ENCODE assay signal across 10 cellular contexts in genomic region chr17:20555135-20556010, GRCh38. TPM values are rescaled to one million over a fixed set of nuclear protein-coding genes. Genes with fewer than 3 reads are reported as not detected.
DNase-seq lines count a peak whose midpoint lies in the region; ATAC-seq, FAIRE-seq and TF ChIP-seq lines count a peak whose summit lies in the region.
"Not testable (repeated sequence)": the region's sequence is repeated elsewhere in the genome, so short reads cannot be mapped to it uniquely, and the experiment has no call there.
"Had no signal": no experiment of that assay in that cellular context is flagged by ENCODE, and none has a peak within 500 bp of the region (broad histone marks: within the 10 kb centered on the region; RNA-seq: fewer than 3 reads in every experiment).

No MANE protein-coding gene starts in this region.

- H3K27ac Mint-ChIP-seq in activated CD8-positive, alpha-beta T cell treated with anti-CD3 and anti-CD28 coated beads, Interleukin-2, amount 10 ng/mL, durations not matched to agents 7 days and 5 days: not testable (repeated sequence)

- H4K20me1 ChIP-seq in osteoblast (ENCODE audit: insufficient read depth, low read length): not testable (repeated sequence)

- not testable (repeated sequence) for H3K79me2 ChIP-seq in osteoblast (ENCODE audit: insufficient read depth, low read length)

- not testable (repeated sequence) for H3K4me1 Mint-ChIP-seq in activated CD8-positive, alpha-beta T cell treated with anti-CD3 and anti-CD28 coated beads, Interleukin-2, amount 10 ng/mL, durations not matched to agents 7 days and 5 days (ENCODE audit: low read depth)

- H3K27me3 Mint-ChIP-seq in activated CD8-positive, alpha-beta T cell treated with anti-CD3 and anti-CD28 coated beads, Interleukin-2, amount 10 ng/mL, durations not matched to agents 7 days and 5 days (ENCODE audit: low read depth): not testable (repeated sequence)

- H3K36me3 ChIP-seq in RWPE2 (ENCODE audit: low read depth); bronchial epithelial cell (ENCODE audit: control insufficient read depth, insufficient read depth, low read length); lower lobe of right lung; osteoblast (ENCODE audit: insufficient read depth, low read length); upper lobe of right lung: not testable (repeated sequence)

- H3K36me3 Mint-ChIP-seq in activated CD8-positive, alpha-beta T cell treated with anti-CD3 and anti-CD28 coated beads, Interleukin-2, amount 10 ng/mL, durations not matched to agents 7 days and 5 days (ENCODE audit: low read depth): not testable (repeated sequence)

- peak; percentile 66 for FAIRE-seq in bronchial epithelial cell (lab: Jason Lieb, UNC)

- H3K9me3 Mint-ChIP-seq in activated CD8-positive, alpha-beta T cell treated with anti-CD3 and anti-CD28 coated beads, Interleukin-2, amount 10 ng/mL, durations not matched to agents 7 days and 5 days (ENCODE audit: insufficient read depth): not testable (repeated sequence)

- intact Hi-C loops in Right ventricle myocardium superior (cut with DNase I); lower lobe of right lung (cut with DNase I); upper lobe of right lung (cut with DNase I): not testable (repeated sequence)

- not testable (repeated sequence) for H3K4me2 ChIP-seq in osteoblast (ENCODE audit: insufficient read depth, low read length)

- H3K27ac ChIP-seq in RWPE2 (ENCODE audit: poor library complexity, severe bottlenecking); lower lobe of right lung; osteoblast (ENCODE audit: low read depth, low read length); upper lobe of right lung: not testable (repeated sequence)

- not testable (repeated sequence) for H3K4me3 Mint-ChIP-seq in activated CD8-positive, alpha-beta T cell treated with anti-CD3 and anti-CD28 coated beads, Interleukin-2, amount 10 ng/mL, durations not matched to agents 7 days and 5 days

- not testable (repeated sequence) for H3K4me3 ChIP-seq in RWPE2 (ENCODE audit: severe bottlenecking); bronchial epithelial cell (ENCODE audit: low read depth, low read length); lower lobe of right lung; osteoblast (ENCODE audit: insufficient read depth, low read length); upper lobe of right lung

- POLR2A ChIA-PET in activated CD8-positive, alpha-beta T cell treated with anti-CD3 and anti-CD28 coated beads, Interleukin-2, amount 10 ng/mL, durations not matched to agents 7 days and 5 days (lab: Charles Lee): not testable (repeated sequence)

- H2AFZ ChIP-seq in osteoblast (ENCODE audit: low read length): not testable (repeated sequence)

- not testable (repeated sequence) for TF ChIP-seq CTCF in RWPE2 (IDR thresholded peaks at IDR 0.05; ENCODE audit: poor library complexity, severe bottlenecking); bronchial epithelial cell (IDR thresholded peaks at IDR 0.05; ENCODE audit: insufficient read depth, low read length, severe bottlenecking); lower lobe of right lung (IDR thresholded peaks at IDR 0.05); osteoblast (IDR thresholded peaks at IDR 0.05; ENCODE audit: extremely low read depth, low read depth, low read length); upper lobe of right lung (IDR thresholded peaks at IDR 0.05)

- not testable (repeated sequence) for H3K9me3 ChIP-seq in RWPE2 (ENCODE audit: severe bottlenecking); lower lobe of right lung; osteoblast (ENCODE audit: low read depth, low read length); upper lobe of right lung

- ATAC-seq in RWPE2 (ENCODE audit: low read depth): peak; percentile 12; the same call in 1 of the 3 replicates
- ATAC-seq in activated CD8-positive, alpha-beta T cell treated with anti-CD3 and anti-CD28 coated beads, Interleukin-2, amount 10 ng/mL, durations not matched to agents 7 days and 5 days: peak; percentile 51
- peak; percentile 61 for ATAC-seq in Right ventricle myocardium superior (ENCODE audit: poor library complexity)
- peak; percentile 50 to 80 for ATAC-seq in lower lobe of right lung
- peak; percentile 85 for ATAC-seq in upper lobe of right lung

- not testable (repeated sequence) for DNase-seq in RWPE2 (ENCODE audit: low spot score); activated CD8-positive, alpha-beta T cell treated with anti-CD3 and anti-CD28 coated beads, Interleukin-2, amount 10 ng/mL, durations not matched to agents 7 days and 5 days; bronchial epithelial cell (ENCODE audit: low read depth); upper lobe of right lung
- DNase-seq in Right ventricle myocardium superior (peak; percentile 30), lower lobe of right lung (peak; percentile 33), osteoblast (ENCODE audit: insufficient read length, low spot score, missing footprints) (peak; percentile 14)

- H3K27me3 ChIP-seq in RWPE2 (ENCODE audit: insufficient read depth, poor library complexity, severe bottlenecking); bronchial epithelial cell (ENCODE audit: control insufficient read depth, insufficient read depth, low read length); lower lobe of right lung (ENCODE audit: low read depth); osteoblast (ENCODE audit: insufficient read depth, low read length); upper lobe of right lung: not testable (repeated sequence)

- CTCF ChIA-PET in activated CD8-positive, alpha-beta T cell treated with anti-CD3 and anti-CD28 coated beads, Interleukin-2, amount 10 ng/mL, durations not matched to agents 7 days and 5 days (lab: Charles Lee): not testable (repeated sequence)

- not testable (repeated sequence) for H3K4me1 ChIP-seq in RWPE2 (ENCODE audit: insufficient read depth, poor library complexity, severe bottlenecking); lower lobe of right lung; osteoblast (ENCODE audit: insufficient read depth, low read length); upper lobe of right lung

RNA-seq across cellular contexts. Expression of gene CDRT15L2, which starts 24.2 kb away (rescaled TPM):
- not detected for total RNA-seq in activated CD8-positive, alpha-beta T cell treated with anti-CD3 and anti-CD28 coated beads, Interleukin-2, amount 10 ng/mL, durations not matched to agents 7 days and 5 days
- total RNA-seq in bronchial epithelial cell: not detected in 2 replicates
- total RNA-seq in Right ventricle myocardium superior: not detected
- not detected for total RNA-seq in lower lobe of right lung
- not detected in 2 replicates for total RNA-seq in osteoblast
- not detected for total RNA-seq in upper lobe of right lung
- total RNA-seq: HFFc6, K562, PC-3 had no signal

Comparison
In these comparisons a context has a peak if more than half of its experiments do, and no peak if none do; other contexts are left out.
1. ATAC-seq: peak in every context shown above with its lines; median percentile 85 in upper lobe of right lung; 65 in lower lobe of right lung; 61 in Right ventricle myocardium superior; 51 in activated CD8-positive, alpha-beta T cell treated with anti-CD3 and anti-CD28 coated beads, Interleukin-2, amount 10 ng/mL, durations not matched to agents 7 days and 5 days; 12 in RWPE2.